15 cellular contexts compared by ENCODE assay signal in genomic region chr1:184425449-184426277, GRCh38. TPM values are rescaled to one million over a fixed set of nuclear protein-coding genes. Genes with fewer than 3 reads are reported as not detected.
A peak's percentile ranks its signal among the peaks of the same experiment; 100 is the strongest.
DNase-seq lines count a peak whose midpoint lies in the region; ATAC-seq, FAIRE-seq and TF ChIP-seq lines count a peak whose summit lies in the region.
"Had no signal": no experiment of that assay in that cellular context is flagged by ENCODE, and none has a peak within 500 bp of the region (broad histone marks: within the 10 kb centered on the region; RNA-seq: fewer than 3 reads in every experiment).

No MANE protein-coding gene starts in this region.

- H3K9me3 ChIP-seq in RWPE2 (ENCODE audit: severe bottlenecking): no peaks in the 10 kb centered on the region

- DNase-seq in D721Med (ENCODE audit: insufficient read length, low spot score) (no peak), RWPE2 (ENCODE audit: low spot score) (no peak), foreskin keratinocyte (peak; percentile 27 to 72), H4 (ENCODE audit: low spot score) (no peak)
- DNase-seq: activated CD4-positive, alpha-beta T cell treated with anti-CD3 and anti-CD28 coated beads, Interleukin-2, amount 50 U/mL, for 4 hours; activated naive CD4-positive, alpha-beta T cell treated with anti-CD3 and anti-CD28 coated beads for 36 hours; activated T-cell treated with anti-CD3 and anti-CD28 coated beads, Interleukin-2, amount 50 U/mL, for 1 hour; heart left ventricle; NCI-H526; retina had no signal

- H3K27ac ChIP-seq in RWPE2 (ENCODE audit: poor library complexity, severe bottlenecking): peak overlapping the region; percentile 85
- peak overlapping the region; percentile 12 for H3K27ac ChIP-seq in foreskin keratinocyte
- peak overlapping the region in 16 of 21 experiments; percentile 16 to 78 (median 51) for H3K27ac ChIP-seq in skin epidermis
- H3K27ac ChIP-seq: heart left ventricle had no signal

- H3K27me3 ChIP-seq in RWPE2 (ENCODE audit: insufficient read depth, poor library complexity, severe bottlenecking) (no peaks in the 10 kb centered on the region), foreskin keratinocyte (no peaks in the 10 kb centered on the region)
- H3K27me3 ChIP-seq: heart left ventricle had no signal

- TF ChIP-seq CTCF in D721Med (IDR thresholded peaks at IDR 0.05; ENCODE audit: insufficient read depth, missing control alignments) (no peak), RWPE2 (IDR thresholded peaks at IDR 0.05; ENCODE audit: poor library complexity, severe bottlenecking) (no peak), foreskin keratinocyte (conservative IDR thresholded peaks at IDR 0.05) (no peak)

- H3K4me1 ChIP-seq in RWPE2 (ENCODE audit: insufficient read depth, poor library complexity, severe bottlenecking) (peaks cover 31% of the 10 kb centered on the region), foreskin keratinocyte (peaks cover 53% of the 10 kb centered on the region)

- H3K4me3 ChIP-seq in RWPE2 (ENCODE audit: severe bottlenecking): no peak overlapping the region
- H3K4me3 ChIP-seq in skin epidermis: no peak overlapping the region
- H3K4me3 ChIP-seq: heart left ventricle had no signal

- H3K36me3 ChIP-seq in RWPE2 (ENCODE audit: low read depth): no peaks in the 10 kb centered on the region
- H3K36me3 ChIP-seq: heart left ventricle had no signal

- ATAC-seq in RWPE2 (ENCODE audit: low read depth) (peak; percentile 74), foreskin keratinocyte (peak; percentile 68), HG03159 (IDR thresholded peaks at IDR 0.05; ENCODE audit: unreplicated experiment) (no peak), HG02938 (IDR thresholded peaks at IDR 0.05; ENCODE audit: unreplicated experiment) (no peak)
- no peak for ATAC-seq in activated CD4-positive, CD25-positive, alpha-beta regulatory T cell treated with anti-CD3 and anti-CD28 coated beads, Interleukin-2, amount 50 U/mL, for 24 hours

- FAIRE-seq in D721Med (lab: Jason Lieb, UNC): peak; percentile 48

RNA-seq across cellular contexts. Expression of gene C1orf21, which starts 38.8 kb away (rescaled TPM):
- 37.7 and 40.3 TPM in 2 replicates for total RNA-seq in foreskin keratinocyte
- 36.6 and 41.1 TPM in 2 replicates for polyA plus RNA-seq in foreskin keratinocyte
- total RNA-seq in H4 (2014; rRNA removed; shearing (Covaris generic)): 24.0 and 28.1 TPM in 2 replicates
- total RNA-seq: OCI-LY7 had no signal

Comparison
In these comparisons a context has a peak if more than half of its experiments do, and no peak if none do; other contexts are left out.
1. DNase-seq: peak in foreskin keratinocyte (2 of 2); none in D721Med (single experiment), RWPE2 (single experiment) and H4 (single experiment).
2. ATAC-seq: peak in RWPE2 (single experiment) and foreskin keratinocyte (single experiment); none in HG03159 (single experiment), activated CD4-positive, CD25-positive, alpha-beta regulatory T cell treated with anti-CD3 and anti-CD28 coated beads, Interleukin-2, amount 50 U/mL, for 24 hours (0 of 2) and HG02938 (single experiment).
3. H3K27ac ChIP-seq: peak in every context shown above with its lines; median percentile 85 in RWPE2; 51 in skin epidermis; 12 in foreskin keratinocyte.